In genomic region chr19:11382898-11383705, GRCh38 we compare ENCODE assay signal across 8 cellular contexts. TPM values are rescaled to one million over a fixed set of nuclear protein-coding genes. Genes with fewer than 3 reads are reported as not detected.
DNase-seq lines count a peak whose midpoint lies in the region; ATAC-seq and TF ChIP-seq lines count a peak whose summit lies in the region.

No MANE protein-coding gene starts in this region.

- peak overlapping the region; percentile 79 for H3K27ac Mint-ChIP-seq in progenitor cell of endocrine pancreas

- no peaks in the 10 kb centered on the region for H3K9me3 Mint-ChIP-seq in activated T-cell treated with anti-CD3 and anti-CD28 coated beads, Interleukin-2, amount 50 U/mL, for 4 hours
- no peaks in the 10 kb centered on the region for H3K9me3 Mint-ChIP-seq in progenitor cell of endocrine pancreas (ENCODE audit: low read depth)

- H3K4me3 Mint-ChIP-seq in activated T-cell treated with anti-CD3 and anti-CD28 coated beads, Interleukin-2, amount 50 U/mL, for 4 hours: peak overlapping the region; percentile 51
- H3K4me3 Mint-ChIP-seq in progenitor cell of endocrine pancreas (ENCODE audit: low read depth): peak overlapping the region; percentile 65

- DNase-seq in activated CD4-positive, CD25-positive, alpha-beta regulatory T cell treated with anti-CD3 and anti-CD28 coated beads, Interleukin-2, amount 50 U/mL, for 72 hours: peak; percentile 43
- DNase-seq in NCI-H510A treated with DMSO at 0.1 percent for 48 hours (lab: John Stamatoyannopoulos, UW) (peak; percentile 65), Right ventricle myocardium inferior (ENCODE audit: missing footprints) (peak; percentile 89), progenitor cell of endocrine pancreas (ENCODE audit: low spot score, unreplicated experiment) (peak; percentile 29), HPDE6-E6E7 (ENCODE audit: extremely low spot score) (no peak)
- peak; percentile 23 for DNase-seq in activated T-cell treated with anti-CD3 and anti-CD28 coated beads, Interleukin-2, amount 50 U/mL, for 4 hours

- intact Hi-C loops in Right ventricle myocardium inferior (cut with DNase I): loop anchor here (5.0 kb wide), 2 partner anchors 91 to 99 kb away; partner anchors contain the start of gene ELAVL3

- H3K4me1 Mint-ChIP-seq in activated T-cell treated with anti-CD3 and anti-CD28 coated beads, Interleukin-2, amount 50 U/mL, for 4 hours (ENCODE audit: low read depth): peaks cover 37% of the 10 kb centered on the region
- H3K4me1 Mint-ChIP-seq in progenitor cell of endocrine pancreas (ENCODE audit: low read depth): peaks cover 16% of the 10 kb centered on the region

- ATAC-seq in activated CD4-positive, CD25-positive, alpha-beta regulatory T cell treated with anti-CD3 and anti-CD28 coated beads, Interleukin-2, amount 50 U/mL, for 24 hours: no peak
- no peak for ATAC-seq in activated T-cell treated with anti-CD3 and anti-CD28 coated beads, Interleukin-2, amount 50 U/mL, for 4 hours
- no peak for ATAC-seq in Right ventricle myocardium inferior
- ATAC-seq in GM18867 (IDR thresholded peaks at IDR 0.05; ENCODE audit: unreplicated experiment): no peak

- no peaks in the 10 kb centered on the region for H3K36me3 Mint-ChIP-seq in activated T-cell treated with anti-CD3 and anti-CD28 coated beads, Interleukin-2, amount 50 U/mL, for 4 hours (ENCODE audit: insufficient read depth)
- H3K36me3 Mint-ChIP-seq in progenitor cell of endocrine pancreas (ENCODE audit: insufficient read depth): no peaks in the 10 kb centered on the region

- peak; percentile 70 for TF ChIP-seq CTCF in progenitor cell of endocrine pancreas (IDR thresholded peaks at IDR 0.05; ENCODE audit: unreplicated experiment)

- H3K27me3 Mint-ChIP-seq in activated T-cell treated with anti-CD3 and anti-CD28 coated beads, Interleukin-2, amount 50 U/mL, for 4 hours (ENCODE audit: low read depth): peaks cover 20% of the 10 kb centered on the region
- peaks cover 11% of the 10 kb centered on the region for H3K27me3 Mint-ChIP-seq in progenitor cell of endocrine pancreas

RNA-seq across cellular contexts. Expression of gene EPOR, which starts 1.0 kb away (rescaled TPM):
- 1 to 10 TPM; 1.8 to 2.0 (median 1.8) TPM for total RNA-seq in activated T-cell treated with anti-CD3 and anti-CD28 coated beads, Interleukin-2, amount 50 U/mL, for 4 hours
- total RNA-seq in Right ventricle myocardium inferior (8.4 TPM), progenitor cell of endocrine pancreas (53.6 and 56.7 TPM in 2 replicates)

RNA-seq across cellular contexts. Expression of gene SWSAP1, which starts 8.6 kb away (rescaled TPM):
- total RNA-seq in activated T-cell treated with anti-CD3 and anti-CD28 coated beads, Interleukin-2, amount 50 U/mL, for 4 hours: 1 to 10 TPM; 2.0 to 3.1 (median 2.1) TPM
- total RNA-seq in Right ventricle myocardium inferior (1.9 TPM), progenitor cell of endocrine pancreas (3.2 and 3.3 TPM in 2 replicates)

RNA-seq across cellular contexts. Expression of gene PLPPR2, which starts 27.9 kb away (rescaled TPM):
- 1 to 10 TPM; 2.4 to 4.1 (median 3.8) TPM for total RNA-seq in activated T-cell treated with anti-CD3 and anti-CD28 coated beads, Interleukin-2, amount 50 U/mL, for 4 hours
- 17.7 TPM for total RNA-seq in Right ventricle myocardium inferior
- 7.9 and 10.1 TPM in 2 replicates for total RNA-seq in progenitor cell of endocrine pancreas

RNA-seq across cellular contexts. Expression of gene RGL3, which starts 36.0 kb away (rescaled TPM):
- under 1 TPM in 2 of 3 donors, not detected in 1; 0.29 to 0.51 TPM for total RNA-seq in activated T-cell treated with anti-CD3 and anti-CD28 coated beads, Interleukin-2, amount 50 U/mL, for 4 hours
- total RNA-seq in Right ventricle myocardium inferior: 10.5 TPM
- 266 and 284 TPM in 2 replicates for total RNA-seq in progenitor cell of endocrine pancreas

RNA-seq across cellular contexts. Expression of gene CCDC159, which starts 36.8 kb away (rescaled TPM):
- 10 to 100 TPM; 10.7 to 14.6 (median 11.0) TPM for total RNA-seq in activated T-cell treated with anti-CD3 and anti-CD28 coated beads, Interleukin-2, amount 50 U/mL, for 4 hours
- total RNA-seq in Right ventricle myocardium inferior (17.1 TPM), progenitor cell of endocrine pancreas (25.0 and 27.6 TPM in 2 replicates)
